ENCODE assay signal across 13 cellular contexts in the genomic region with DNA sequence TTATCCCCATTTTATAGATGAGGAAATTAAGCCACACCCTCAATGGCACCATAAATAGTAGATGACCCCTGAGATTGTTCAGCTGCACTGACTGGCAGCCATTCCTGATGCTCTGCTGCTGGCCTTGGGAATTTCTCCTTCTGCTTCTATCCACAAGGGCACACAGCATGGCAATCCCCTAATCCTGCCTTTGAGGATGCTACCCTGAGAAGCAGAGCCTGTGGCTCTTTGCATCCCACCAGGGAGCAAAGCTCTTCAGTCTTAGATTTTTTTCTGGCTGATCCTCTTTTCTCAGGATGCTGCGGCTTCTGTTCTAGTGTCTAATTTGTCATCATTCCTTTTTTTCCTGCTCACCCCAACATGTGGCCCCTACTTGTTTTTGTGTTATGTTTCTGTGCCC.
A peak's percentile ranks its signal among the peaks of the same experiment; 100 is the strongest.
DNase-seq lines count a peak whose midpoint lies in the region; TF ChIP-seq lines count a peak whose summit lies in the region.
"Had no signal": no experiment of that assay in that cellular context is flagged by ENCODE, and none has a peak within 500 bp of the region (broad histone marks: within the 10 kb centered on the region; RNA-seq: fewer than 3 reads in every experiment).

No MANE protein-coding gene starts in this region.

- no peaks in the 10 kb centered on the region for H3K36me3 ChIP-seq in GM23248 (ENCODE audit: low read depth)
- no peaks in the 10 kb centered on the region for H3K36me3 ChIP-seq in H7 (replicated peaks; ENCODE audit: control insufficient read depth, insufficient read depth, low read length)
- H3K36me3 ChIP-seq in mesenchymal stem cell (ENCODE audit: control insufficient read depth in 1 of 2, insufficient read depth in 2 of 2, low read depth in 1 of 2, low read length in 2 of 2), result no peaks in the 10 kb centered on the region
- H3K36me3 ChIP-seq in smooth muscle cell (ENCODE audit: low read depth), result no peaks in the 10 kb centered on the region
- H3K36me3 ChIP-seq: BLaER1 treated with 17β-estradiol and CSF1 and Interleukin-3, amounts not matched to agents 10 nM and 100 nM had no signal

- DNase-seq in GM23248, result no peak
- peak; percentile 36 for DNase-seq in H7
- no peak for DNase-seq in mesenchymal stem cell
- no peak for DNase-seq in smooth muscle cell (lab: John Stamatoyannopoulos, UW; ENCODE audit: unreplicated experiment)
- DNase-seq in NCI-H128 (lab: John Stamatoyannopoulos, UW; ENCODE audit: unreplicated experiment), result no peak
- DNase-seq in SIG-M5 (lab: John Stamatoyannopoulos, UW), result no peak
- DNase-seq in NCI-H2107 treated with DMSO at 0.1 percent for 48 hours (lab: John Stamatoyannopoulos, UW; ENCODE audit: unreplicated experiment), result no peak
- DNase-seq: Calu3; CD8-positive, alpha-beta T cell; DMS79 treated with DMSO at 0.1 percent for 48 hours; H9 had no signal

- H4K8ac ChIP-seq in mesenchymal stem cell (ENCODE audit: low read length), result peak overlapping the region; percentile 29

- TF ChIP-seq CTCF in smooth muscle cell (IDR thresholded peaks at IDR 0.05; ENCODE audit: borderline replicate concordance, insufficient read depth, poor library complexity, severe bottlenecking), result no peak

- H3K27ac ChIP-seq in GM23248, result no peak overlapping the region
- H3K27ac ChIP-seq in mesenchymal stem cell (ENCODE audit: low read length, poor library complexity, severe bottlenecking), result no peak overlapping the region
- H3K27ac ChIP-seq in smooth muscle cell (ENCODE audit: low read depth), result peak overlapping the region; percentile 71
- H3K27ac ChIP-seq: BLaER1 treated with 17β-estradiol and CSF1 and Interleukin-3, amounts not matched to agents 10 nM and 100 nM had no signal

- H2BK15ac ChIP-seq in mesenchymal stem cell (ENCODE audit: low read depth, poor library complexity, severe bottlenecking), result peak overlapping the region; percentile 30

- H4K20me1 ChIP-seq in GM23248 (ENCODE audit: insufficient read depth), result no peaks in the 10 kb centered on the region
- H4K20me1 ChIP-seq in smooth muscle cell (ENCODE audit: low read depth), result no peaks in the 10 kb centered on the region
- H4K20me1 ChIP-seq: BLaER1 treated with 17β-estradiol and CSF1 and Interleukin-3, amounts not matched to agents 10 nM and 100 nM had no signal

- H4K91ac ChIP-seq in mesenchymal stem cell (ENCODE audit: low read length), result no peak overlapping the region

- peak overlapping the region in 1 of 2 experiments; percentile 63 for H3K4ac ChIP-seq in mesenchymal stem cell (ENCODE audit: low read depth in 1 of 2, low read length in 2 of 2)

- H2AK5ac ChIP-seq in mesenchymal stem cell (ENCODE audit: low read length, severe bottlenecking), result peak overlapping the region; percentile 80

- WGBS in GM23248 (ENCODE audit: low coverage in 1 of 2, low lambda C conversion rate in 2 of 2, missing lambda C conversion rate in 2 of 2), 2 experiments, result 96 to 100% methylated on average over 1 of the region's 1 CpG
- 94% methylated on average over 1 of the region's 1 CpG for WGBS in mesenchymal stem cell
- WGBS in smooth muscle cell (ENCODE audit: low lambda C conversion rate), result 93% methylated on average over 1 of the region's 1 CpG

- H3K4me1 ChIP-seq in GM23248 (ENCODE audit: insufficient read depth) (peaks cover 18% of the 10 kb centered on the region), mesenchymal stem cell (ENCODE audit: control insufficient read depth, insufficient read depth, low read depth, low read length) (peaks cover 8% of the 10 kb centered on the region), smooth muscle cell (ENCODE audit: low read depth) (peaks cover 31% of the 10 kb centered on the region)
- H3K4me1 ChIP-seq: BLaER1 treated with 17β-estradiol and CSF1 and Interleukin-3, amounts not matched to agents 10 nM and 100 nM had no signal

- H3K27me3 ChIP-seq in GM23248 (replicated peaks; ENCODE audit: insufficient read depth) (no peaks in the 10 kb centered on the region), H7 (ENCODE audit: control insufficient read depth, insufficient read depth, low read length) (no peaks in the 10 kb centered on the region), mesenchymal stem cell (ENCODE audit: control insufficient read depth in 1 of 2, insufficient read depth in 1 of 2, low read length in 2 of 2) (no peaks in the 10 kb centered on the region), smooth muscle cell (ENCODE audit: low read depth) (no peaks in the 10 kb centered on the region)
- H3K27me3 ChIP-seq: BLaER1 treated with 17β-estradiol and CSF1 and Interleukin-3, amounts not matched to agents 10 nM and 100 nM had no signal

- no peak overlapping the region for H3K23ac ChIP-seq in mesenchymal stem cell (ENCODE audit: low read length in 2 of 2)

- H3K9ac ChIP-seq in GM23248, result no peak overlapping the region
- peak overlapping the region; percentile 32 for H3K9ac ChIP-seq in mesenchymal stem cell (ENCODE audit: low read length)
- no peak overlapping the region for H3K9ac ChIP-seq in smooth muscle cell (ENCODE audit: low read depth)
- H3K9ac ChIP-seq: BLaER1 treated with 17β-estradiol and CSF1 and Interleukin-3, amounts not matched to agents 10 nM and 100 nM had no signal

- H3K79me1 ChIP-seq in mesenchymal stem cell (replicated peaks; ENCODE audit: low read length, poor library complexity, severe bottlenecking), result no peaks in the 10 kb centered on the region

- no peak overlapping the region for H2BK5ac ChIP-seq in mesenchymal stem cell (ENCODE audit: low read depth, low read length, poor library complexity, severe bottlenecking)

- H3K4me3 ChIP-seq in GM23248 (no peak overlapping the region), H7 (ENCODE audit: insufficient read depth, low read depth, low read length) (no peak overlapping the region), mesenchymal stem cell (ENCODE audit: insufficient read depth in 1 of 2, low read depth in 1 of 2, low read length in 2 of 2) (no peak overlapping the region), smooth muscle cell (no peak overlapping the region)
- H3K4me3 ChIP-seq: BLaER1 treated with 17β-estradiol and CSF1 and Interleukin-3, amounts not matched to agents 10 nM and 100 nM; GM12878 had no signal

- no peak overlapping the region for H3K4me2 ChIP-seq in GM23248 (ENCODE audit: unreplicated experiment)
- H3K4me2 ChIP-seq in mesenchymal stem cell (ENCODE audit: low read length, poor library complexity, severe bottlenecking), result no peak overlapping the region
- H3K4me2 ChIP-seq in smooth muscle cell, result peak overlapping the region; percentile 37
- H3K4me2 ChIP-seq: BLaER1 treated with 17β-estradiol and CSF1 and Interleukin-3, amounts not matched to agents 10 nM and 100 nM had no signal

- H2BK12ac ChIP-seq in mesenchymal stem cell (ENCODE audit: low read length in 2 of 2), result peak overlapping the region; percentile 67 to 90

- no peaks in the 10 kb centered on the region for H3K9me2 ChIP-seq in GM23248 (ENCODE audit: insufficient read depth)

- H3K9me3 ChIP-seq in GM23248 (ENCODE audit: low read depth), result no peaks in the 10 kb centered on the region
- no peaks in the 10 kb centered on the region for H3K9me3 ChIP-seq in mesenchymal stem cell (ENCODE audit: control insufficient read depth, low read length)
- H3K9me3 ChIP-seq in smooth muscle cell (replicated peaks; ENCODE audit: low read depth), result no peaks in the 10 kb centered on the region

- in situ Hi-C loops in GM23248 (cut with MboI), result no loop called here

- no peak overlapping the region for H3K14ac ChIP-seq in mesenchymal stem cell (ENCODE audit: low read length in 2 of 2)

- no peaks in the 10 kb centered on the region for H3F3A ChIP-seq in GM23248 (ENCODE audit: insufficient read depth)
- H3F3A ChIP-seq in smooth muscle cell (ENCODE audit: low read depth), result peaks cover 5% of the 10 kb centered on the region

- no peak overlapping the region for H2BK120ac ChIP-seq in mesenchymal stem cell (ENCODE audit: low read depth, low read length)

- H3K79me2 ChIP-seq in GM23248 (ENCODE audit: insufficient read depth) (no peaks in the 10 kb centered on the region), smooth muscle cell (ENCODE audit: low read depth) (no peaks in the 10 kb centered on the region)

- H2AFZ ChIP-seq in GM23248, result peak overlapping the region; percentile 59
- peak overlapping the region; percentile 32 for H2AFZ ChIP-seq in mesenchymal stem cell (ENCODE audit: low read depth, low read length)
- no peak overlapping the region for H2AFZ ChIP-seq in smooth muscle cell (ENCODE audit: low read depth)

- H3K18ac ChIP-seq in mesenchymal stem cell (ENCODE audit: low read depth in 1 of 2, low read length in 2 of 2), result peak overlapping the region; percentile 30 to 63
